ENCODE assay signal across 12 cellular contexts in genomic region chr20:24406761-24407550, GRCh38.
DNase-seq lines count a peak whose midpoint lies in the region; ATAC-seq and TF ChIP-seq lines count a peak whose summit lies in the region.
"Had no signal": no experiment of that assay in that cellular context is flagged by ENCODE, and none has a peak within 500 bp of the region (broad histone marks: within the 10 kb centered on the region; RNA-seq: fewer than 3 reads in every experiment).

No MANE protein-coding gene starts in this region.

- peak overlapping the region; percentile 68 for H3K27ac Mint-ChIP-seq in activated T-cell treated with anti-CD3 and anti-CD28 coated beads, Interleukin-2, amount 50 U/mL, for 72 hours

- peak overlapping the region; percentile 90 for H3K27ac ChIP-seq in OCI-LY3 (ENCODE audit: low read length)
- H3K27ac ChIP-seq: cardiac muscle cell had no signal

- H2AFZ ChIP-seq in OCI-LY3 (ENCODE audit: low read depth, low read length): no peak overlapping the region

- no peaks in the 10 kb centered on the region for H3K79me2 ChIP-seq in OCI-LY3 (ENCODE audit: low read length)

- H3K27me3 Mint-ChIP-seq in activated T-cell treated with anti-CD3 and anti-CD28 coated beads, Interleukin-2, amount 50 U/mL, for 72 hours (ENCODE audit: low read depth): no peaks in the 10 kb centered on the region

- H3K4me2 ChIP-seq in OCI-LY3 (ENCODE audit: low read length): peak overlapping the region; percentile 43
- H3K4me2 ChIP-seq: smooth muscle cell had no signal

- no peaks in the 10 kb centered on the region for H3K36me3 Mint-ChIP-seq in activated T-cell treated with anti-CD3 and anti-CD28 coated beads, Interleukin-2, amount 50 U/mL, for 72 hours (ENCODE audit: insufficient read depth in 2 of 2)

- peak; percentile 70 to 83 for ATAC-seq in activated T-cell treated with anti-CD3 and anti-CD28 coated beads, Interleukin-2, amount 50 U/mL, for 72 hours (replicated peaks in 1 of 2)
- ATAC-seq in stimulated activated naive CD8-positive, alpha-beta T cell treated with anti-CD3 and anti-CD28 coated beads, Interleukin-15, Interleukin-2, amounts not matched to agents 100 U/mL and 50 U/mL, for 24 hours: peak; percentile 71
- no peak for ATAC-seq in HG02938 (IDR thresholded peaks at IDR 0.05; ENCODE audit: unreplicated experiment)
- ATAC-seq in HG03520 (IDR thresholded peaks at IDR 0.05; ENCODE audit: unreplicated experiment): no peak

- TF ChIP-seq CTCF in OCI-LY3 (IDR thresholded peaks at IDR 0.05; ENCODE audit: low read depth, low read length) (no peak), epithelial cell of esophagus (IDR thresholded peaks at IDR 0.05; ENCODE audit: insufficient read depth, low read depth, low read length, missing control alignments) (no peak)

- H3K36me3 ChIP-seq in OCI-LY3 (replicated peaks; ENCODE audit: low read depth, low read length): peaks cover 13% of the 10 kb centered on the region
- H3K36me3 ChIP-seq: cardiac muscle cell had no signal

- peaks cover 36% of the 10 kb centered on the region for H3K4me1 ChIP-seq in OCI-LY3 (ENCODE audit: low read length)

- peak overlapping the region; percentile 36; the same call in 1 of the 2 replicates for H3K4me3 ChIP-seq in OCI-LY3 (ENCODE audit: low read length)
- H3K4me3 ChIP-seq in epithelial cell of esophagus (ENCODE audit: low read length): no peak overlapping the region
- H3K4me3 ChIP-seq: cardiac muscle cell, smooth muscle cell had no signal

- H3K9ac ChIP-seq in OCI-LY3 (ENCODE audit: low read length): peak overlapping the region; percentile 49; the same call in 1 of the 2 replicates

- peaks cover 30% of the 10 kb centered on the region for H3K4me1 Mint-ChIP-seq in activated T-cell treated with anti-CD3 and anti-CD28 coated beads, Interleukin-2, amount 50 U/mL, for 72 hours (ENCODE audit: low read depth)

- no peaks in the 10 kb centered on the region for H3K9me3 Mint-ChIP-seq in activated T-cell treated with anti-CD3 and anti-CD28 coated beads, Interleukin-2, amount 50 U/mL, for 72 hours

- DNase-seq in activated T-cell treated with anti-CD3 and anti-CD28 coated beads, Interleukin-2, amount 50 U/mL, for 72 hours: no peak
- DNase-seq in activated T-cell treated with anti-CD3 and anti-CD28 coated beads, Interleukin-2, amount 50 U/mL, for 48 hours: no peak
- DNase-seq in epithelial cell of esophagus (ENCODE audit: low read depth): peak; percentile 45
- no peak for DNase-seq in stimulated activated naive CD8-positive, alpha-beta T cell treated with anti-CD3 and anti-CD28 coated beads, Interleukin-15, Interleukin-2, amounts not matched to agents 100 U/mL and 50 U/mL, for 24 hours
- DNase-seq in stimulated activated CD4-positive, alpha-beta T cell treated with anti-CD3 and anti-CD28 coated beads, Interleukin-4, amount 100 ng/mL, for 24 hours: no peak
- DNase-seq: NCI-H1436 treated with DMSO at 0.1 percent for 48 hours, NCI-H510A treated with DMSO at 0.1 percent for 48 hours had no signal

- H3K27me3 ChIP-seq in OCI-LY3 (ENCODE audit: low read depth, low read length): no peaks in the 10 kb centered on the region

- peak overlapping the region; percentile 21 to 26 for H3K4me3 Mint-ChIP-seq in activated T-cell treated with anti-CD3 and anti-CD28 coated beads, Interleukin-2, amount 50 U/mL, for 72 hours

- no peaks in the 10 kb centered on the region for H4K20me1 ChIP-seq in OCI-LY3 (ENCODE audit: insufficient read depth, low read length)

- no peaks in the 10 kb centered on the region for H3K9me3 ChIP-seq in OCI-LY3 (ENCODE audit: insufficient read depth, low read length)

Comparison
In these comparisons a context has a peak if more than half of its experiments do, and no peak if none do; other contexts are left out.
1. ATAC-seq: peak in activated T-cell treated with anti-CD3 and anti-CD28 coated beads, Interleukin-2, amount 50 U/mL, for 72 hours (2 of 2) and stimulated activated naive CD8-positive, alpha-beta T cell treated with anti-CD3 and anti-CD28 coated beads, Interleukin-15, Interleukin-2, amounts not matched to agents 100 U/mL and 50 U/mL, for 24 hours (single experiment); none in HG02938 (single experiment) and HG03520 (single experiment).